Comparison of ENCODE assay signal across 15 cellular contexts in genomic region chr16:88019847-88020512, GRCh38.
"Had no signal": no experiment of that assay in that cellular context is flagged by ENCODE, and none has a peak within 500 bp of the region (broad histone marks: within the 10 kb centered on the region; RNA-seq: fewer than 3 reads in every experiment).

No MANE protein-coding gene starts in this region.

- H3K9me3 ChIP-seq: gastrocnemius medialis, left ventricle myocardium inferior, right atrium auricular region, tibial artery had no signal

- H3K4me3 ChIP-seq: coronary artery, gastrocnemius medialis, hepatocyte, left ventricle myocardium inferior, neural progenitor cell, right atrium auricular region, skin epidermis, tibial artery had no signal

- H3K36me3 ChIP-seq: neural progenitor cell, right atrium auricular region had no signal

- H3K9ac ChIP-seq: neural progenitor cell, parathyroid adenoma had no signal

- ATAC-seq: gastrocnemius medialis, T-helper 17 cell had no signal

- H3K27ac ChIP-seq: gastrocnemius medialis, hepatocyte, left ventricle myocardium inferior, neural progenitor cell, parathyroid adenoma, right atrium auricular region, tibial artery had no signal

- H3K9me3 Mint-ChIP-seq: activated B cell treated with CpG ODN at 0.5 μM for 24 hours; activated CD4-positive, alpha-beta T cell treated with anti-CD3 and anti-CD28 coated beads, Interleukin-2, amount 10 ng/mL, durations not matched to agents 7 days and 5 days; neural progenitor cell had no signal

- H3K27me3 Mint-ChIP-seq: activated B cell treated with CpG ODN at 0.5 μM for 24 hours; activated CD4-positive, alpha-beta T cell treated with anti-CD3 and anti-CD28 coated beads, Interleukin-2, amount 10 ng/mL, durations not matched to agents 7 days and 5 days; T-helper 17 cell had no signal

- H3K27ac Mint-ChIP-seq: activated B cell treated with CpG ODN at 0.5 μM for 24 hours; activated CD4-positive, alpha-beta T cell treated with anti-CD3 and anti-CD28 coated beads, Interleukin-2, amount 10 ng/mL, durations not matched to agents 7 days and 5 days; neural progenitor cell; T-helper 17 cell had no signal

- DNase-seq: activated B cell treated with CpG ODN at 0.5 μM for 24 hours; activated CD4-positive, alpha-beta T cell treated with anti-CD3 and anti-CD28 coated beads, Interleukin-2, amount 10 ng/mL, durations not matched to agents 7 days and 5 days; activated gamma-delta T cell treated with Interleukin-2 at 50 U/mL for 16 hours; effector CD4-positive, alpha-beta T cell; gastrocnemius medialis; kidney; left ventricle myocardium inferior; T-helper 17 cell had no signal

- H3K4me1 ChIP-seq: gastrocnemius medialis, parathyroid adenoma, tibial artery had no signal

- H3K4me1 Mint-ChIP-seq: activated CD4-positive, alpha-beta T cell treated with anti-CD3 and anti-CD28 coated beads, Interleukin-2, amount 10 ng/mL, durations not matched to agents 7 days and 5 days had no signal

- H3K4me2 ChIP-seq: hepatocyte, neural progenitor cell had no signal

- H3K4me3 Mint-ChIP-seq: activated B cell treated with CpG ODN at 0.5 μM for 24 hours; activated CD4-positive, alpha-beta T cell treated with anti-CD3 and anti-CD28 coated beads, Interleukin-2, amount 10 ng/mL, durations not matched to agents 7 days and 5 days; neural progenitor cell; T-helper 17 cell had no signal

- H3K79me2 ChIP-seq: hepatocyte had no signal

- FAIRE-seq: kidney had no signal

- H3K27me3 ChIP-seq: gastrocnemius medialis, hepatocyte, neural progenitor cell, right atrium auricular region, tibial artery had no signal

- H2AFZ ChIP-seq: hepatocyte, neural progenitor cell, parathyroid adenoma had no signal
